Comparison of ENCODE assay signal across 20 cellular contexts in the genomic region with DNA sequence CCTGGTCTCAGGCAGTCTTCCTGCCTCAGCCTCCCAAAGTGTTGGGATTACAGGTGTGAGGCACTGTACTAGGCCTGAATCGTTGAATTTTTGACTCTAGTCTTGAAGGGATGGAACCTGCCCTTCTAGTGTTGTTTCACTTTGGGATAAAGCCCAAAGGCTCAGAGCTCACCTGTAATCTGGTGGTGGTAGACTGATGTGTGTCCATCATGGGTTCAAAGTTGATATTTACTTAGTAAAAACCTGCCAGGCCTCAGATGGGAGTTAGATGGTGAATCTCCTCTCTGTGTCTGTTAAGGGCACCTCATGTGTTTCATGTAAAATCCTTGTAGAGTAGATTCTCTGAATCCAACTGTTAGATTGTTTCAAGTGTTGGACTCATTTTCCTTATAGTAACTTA. TPM values are rescaled to one million over a fixed set of nuclear protein-coding genes. Genes with fewer than 3 reads are reported as not detected.
DNase-seq lines count a peak whose midpoint lies in the region; ATAC-seq and TF ChIP-seq lines count a peak whose summit lies in the region.
"Had no signal": no experiment of that assay in that cellular context is flagged by ENCODE, and none has a peak within 500 bp of the region (broad histone marks: within the 10 kb centered on the region; RNA-seq: fewer than 3 reads in every experiment).

No MANE protein-coding gene starts in this region.

- H3K27me3 ChIP-seq in neutrophil (no peaks in the 10 kb centered on the region), SK-N-SH (ENCODE audit: insufficient read depth) (no peaks in the 10 kb centered on the region)
- H3K27me3 ChIP-seq: SJSA1 had no signal

- ATAC-seq in natural killer cell, result no peak
- ATAC-seq in natural killer cell treated with Interleukin-12 subunit alpha and Interleukin-12 subunit beta and Interleukin-15 and Interleukin-18, amount 100 ng/mL, for 72 hours, result no peak
- ATAC-seq in left lobe of liver, result peak; percentile 83
- ATAC-seq in HG03520 (IDR thresholded peaks at IDR 0.05; ENCODE audit: unreplicated experiment), result no peak
- ATAC-seq in HG02623 (IDR thresholded peaks at IDR 0.05; ENCODE audit: unreplicated experiment), result no peak

- peak overlapping the region; percentile 14 to 41 for H3K27ac Mint-ChIP-seq in natural killer cell
- no peak overlapping the region for H3K27ac Mint-ChIP-seq in natural killer cell treated with Interleukin-12 subunit alpha and Interleukin-12 subunit beta and Interleukin-15 and Interleukin-18, amount 100 ng/mL, for 72 hours
- H3K27ac Mint-ChIP-seq: CD4-positive, alpha-beta memory T cell had no signal

- H3K27ac ChIP-seq in neutrophil, result peak overlapping the region; percentile 14
- no peak overlapping the region for H3K27ac ChIP-seq in SK-N-SH (ENCODE audit: low read depth in 2 of 2, low read length in 1 of 2)

- no peak overlapping the region for H3K4me3 Mint-ChIP-seq in natural killer cell
- no peak overlapping the region for H3K4me3 Mint-ChIP-seq in natural killer cell treated with Interleukin-12 subunit alpha and Interleukin-12 subunit beta and Interleukin-15 and Interleukin-18, amount 100 ng/mL, for 72 hours
- H3K4me3 Mint-ChIP-seq: CD4-positive, alpha-beta memory T cell had no signal

- H3F3A ChIP-seq in SK-N-SH (replicated peaks; ENCODE audit: insufficient read depth), result peaks cover 20% of the 10 kb centered on the region

- peaks cover 27 to 36% of the 10 kb centered on the region in 2 experiments for H3K4me1 ChIP-seq in neutrophil (ENCODE audit: control insufficient read depth in 1 of 2, insufficient read depth in 1 of 2, low read depth in 1 of 2, low read length in 1 of 2)
- peaks cover 8 to 11% of the 10 kb centered on the region in 2 experiments; a peak in 3 of 4 replicates for H3K4me1 ChIP-seq in SK-N-SH (ENCODE audit: control insufficient read depth in 1 of 2, insufficient read depth in 2 of 2, low read depth in 1 of 2, low read length in 1 of 2)

- CTCF ChIA-PET in SK-N-SH (lab: Yijun Ruan, JAX), result no interaction called here

- no peaks in the 10 kb centered on the region for H3K9me2 ChIP-seq in SK-N-SH

- H3K4me1 Mint-ChIP-seq in natural killer cell, result peaks cover 62 to 64% of the 10 kb centered on the region in 2 donors
- peaks cover 46 to 49% of the 10 kb centered on the region in 2 donors for H3K4me1 Mint-ChIP-seq in natural killer cell treated with Interleukin-12 subunit alpha and Interleukin-12 subunit beta and Interleukin-15 and Interleukin-18, amount 100 ng/mL, for 72 hours (ENCODE audit: low read depth in 2 of 2)

- TF ChIP-seq CTCF in natural killer cell (IDR thresholded peaks at IDR 0.05) (no peak), neutrophil (IDR thresholded peaks at IDR 0.05) (no peak), SK-N-SH (IDR thresholded peaks at IDR 0.05) (no peak)

- H3K27me3 Mint-ChIP-seq in natural killer cell (ENCODE audit: low read depth in 2 of 2), result no peaks in the 10 kb centered on the region
- no peaks in the 10 kb centered on the region for H3K27me3 Mint-ChIP-seq in natural killer cell treated with Interleukin-12 subunit alpha and Interleukin-12 subunit beta and Interleukin-15 and Interleukin-18, amount 100 ng/mL, for 72 hours
- H3K27me3 Mint-ChIP-seq: CD4-positive, alpha-beta memory T cell had no signal

- no peak overlapping the region for H3K4me2 ChIP-seq in SK-N-SH

- H3K9me3 ChIP-seq in neutrophil (no peaks in the 10 kb centered on the region), SK-N-SH (no peaks in the 10 kb centered on the region)
- H3K9me3 ChIP-seq: SJSA1 had no signal

- H3K79me2 ChIP-seq in SK-N-SH (ENCODE audit: insufficient read depth), result peaks cover 99% of the 10 kb centered on the region

- H3K4me3 ChIP-seq in neutrophil (ENCODE audit: low read depth in 1 of 2, low read length in 1 of 2) (no peak overlapping the region), SK-N-SH (ENCODE audit: low read depth in 2 of 2, low read length in 1 of 2) (no peak overlapping the region)
- H3K4me3 ChIP-seq: GM23248, SJSA1 had no signal

- no peak for TF ChIP-seq EP300 in SK-N-SH (IDR thresholded peaks at IDR 0.05; ENCODE audit: borderline replicate concordance in 1 of 2, low read depth in 1 of 2, low read length in 1 of 2)

- 83% methylated on average over 1 of the region's 1 CpG for WGBS in SK-N-SH (ENCODE audit: low lambda C conversion rate)

- H3K36me3 ChIP-seq in neutrophil (peaks cover 10% of the 10 kb centered on the region), SK-N-SH (replicated peaks in 1 of 2; ENCODE audit: control insufficient read depth in 1 of 2, insufficient read depth in 2 of 2, low read length in 1 of 2) (peaks cover 6 to 45% of the 10 kb centered on the region in 2 experiments)

- intact Hi-C loops in natural killer cell (cut with micrococcal nuclease), result no loop called here

- no peak for TF ChIP-seq RAD21 in SK-N-SH (IDR thresholded peaks at IDR 0.05; ENCODE audit: low read length)

- H3K9me3 Mint-ChIP-seq in natural killer cell, result no peaks in the 10 kb centered on the region
- no peaks in the 10 kb centered on the region for H3K9me3 Mint-ChIP-seq in natural killer cell treated with Interleukin-12 subunit alpha and Interleukin-12 subunit beta and Interleukin-15 and Interleukin-18, amount 100 ng/mL, for 72 hours
- H3K9me3 Mint-ChIP-seq: CD4-positive, alpha-beta memory T cell had no signal

- H3K9ac ChIP-seq in SK-N-SH, result no peak overlapping the region
- H3K9ac ChIP-seq: GM23248 had no signal

- DNase-seq in natural killer cell, result no peak
- DNase-seq in natural killer cell treated with Interleukin-12 subunit alpha and Interleukin-12 subunit beta and Interleukin-15 and Interleukin-18, amount 100 ng/mL, for 72 hours (ENCODE audit: low spot score), result no peak
- DNase-seq in left lobe of liver (ENCODE audit: low spot score), result no peak
- DNase-seq in RKO (ENCODE audit: low spot score), result no peak
- no peak for DNase-seq in SK-N-SH
- DNase-seq: CD4-positive, alpha-beta memory T cell; DMS153; GDM1; GM23248; HCEC 1CT; KBM-7; NCI-H1417; NCI-H187; NCI-H226; NCI-H524; NCI-H82 had no signal

- H4K20me1 ChIP-seq in SK-N-SH (ENCODE audit: insufficient read depth), result peaks cover 76% of the 10 kb centered on the region

- H2AFZ ChIP-seq in SK-N-SH (ENCODE audit: low read depth), result no peak overlapping the region
- H2AFZ ChIP-seq: GM23248 had no signal

- POLR2A ChIA-PET in SK-N-SH (lab: Yijun Ruan, JAX), result no interaction called here

- no peaks in the 10 kb centered on the region for H3K36me3 Mint-ChIP-seq in natural killer cell
- peaks cover 12% of the 10 kb centered on the region for H3K36me3 Mint-ChIP-seq in natural killer cell treated with Interleukin-12 subunit alpha and Interleukin-12 subunit beta and Interleukin-15 and Interleukin-18, amount 100 ng/mL, for 72 hours

TF ChIP-seq in SK-N-SH, 30 proteins besides CTCF, POLR2A, EP300 and RAD21 (continues in another document):
- TF ChIP-seq CHD2 (IDR thresholded peaks at IDR 0.05; ENCODE audit: low read length, partially characterized antibody), result no peak
- TF ChIP-seq ELF1 (IDR thresholded peaks at IDR 0.05), result no peak
- TF ChIP-seq, protein P1, sequence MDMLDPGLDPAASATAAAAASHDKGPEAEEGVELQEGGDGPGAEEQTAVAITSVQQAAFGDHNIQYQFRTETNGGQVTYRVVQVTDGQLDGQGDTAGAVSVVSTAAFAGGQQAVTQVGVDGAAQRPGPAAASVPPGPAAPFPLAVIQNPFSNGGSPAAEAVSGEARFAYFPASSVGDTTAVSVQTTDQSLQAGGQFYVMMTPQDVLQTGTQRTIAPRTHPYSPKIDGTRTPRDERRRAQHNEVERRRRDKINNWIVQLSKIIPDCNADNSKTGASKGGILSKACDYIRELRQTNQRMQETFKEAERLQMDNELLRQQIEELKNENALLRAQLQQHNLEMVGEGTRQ (IDR thresholded peaks at IDR 0.05; ENCODE audit: borderline replicate concordance, low read depth, low read length), result no peak
- no peak for TF ChIP-seq SIN3A (IDR thresholded peaks at IDR 0.05; ENCODE audit: borderline replicate concordance, low read depth, low read length)
- no peak for TF ChIP-seq MEF2A (IDR thresholded peaks at IDR 0.05; ENCODE audit: borderline replicate concordance, low read depth)
- TF ChIP-seq, protein P2, sequence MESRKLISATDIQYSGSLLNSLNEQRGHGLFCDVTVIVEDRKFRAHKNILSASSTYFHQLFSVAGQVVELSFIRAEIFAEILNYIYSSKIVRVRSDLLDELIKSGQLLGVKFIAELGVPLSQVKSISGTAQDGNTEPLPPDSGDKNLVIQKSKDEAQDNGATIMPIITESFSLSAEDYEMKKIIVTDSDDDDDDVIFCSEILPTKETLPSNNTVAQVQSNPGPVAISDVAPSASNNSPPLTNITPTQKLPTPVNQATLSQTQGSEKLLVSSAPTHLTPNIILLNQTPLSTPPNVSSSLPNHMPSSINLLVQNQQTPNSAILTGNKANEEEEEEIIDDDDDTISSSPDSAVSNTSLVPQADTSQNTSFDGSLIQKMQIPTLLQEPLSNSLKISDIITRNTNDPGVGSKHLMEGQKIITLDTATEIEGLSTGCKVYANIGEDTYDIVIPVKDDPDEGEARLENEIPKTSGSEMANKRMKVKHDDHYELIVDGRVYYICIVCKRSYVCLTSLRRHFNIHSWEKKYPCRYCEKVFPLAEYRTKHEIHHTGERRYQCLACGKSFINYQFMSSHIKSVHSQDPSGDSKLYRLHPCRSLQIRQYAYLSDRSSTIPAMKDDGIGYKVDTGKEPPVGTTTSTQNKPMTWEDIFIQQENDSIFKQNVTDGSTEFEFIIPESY (IDR thresholded peaks at IDR 0.05; ENCODE audit: borderline replicate concordance, low read depth), result no peak
- no peak for TF ChIP-seq RXRA (IDR thresholded peaks at IDR 0.05; ENCODE audit: borderline replicate concordance, low read depth)
- no peak for TF ChIP-seq TAF1 (IDR thresholded peaks at IDR 0.05; ENCODE audit: borderline replicate concordance, low read depth, low read length)
- no peak for TF ChIP-seq NFIC (IDR thresholded peaks at IDR 0.05; ENCODE audit: borderline replicate concordance)
- no peak for TF ChIP-seq EZH2phosphoT487 (IDR thresholded peaks at IDR 0.05; ENCODE audit: borderline replicate concordance, low read depth)
- TF ChIP-seq FOSL2 (IDR thresholded peaks at IDR 0.05; ENCODE audit: borderline replicate concordance, low read depth), result no peak
- no peak for TF ChIP-seq RFX5 (IDR thresholded peaks at IDR 0.05; ENCODE audit: low read length)

RNA-seq across cellular contexts. Expression of gene FNDC3B, which starts 41.1 kb away (rescaled TPM):
- 100 to 1,000 TPM; 154 to 214 (median 206) TPM for total RNA-seq in natural killer cell
- 100 to 1,000 TPM; 149 to 217 TPM for total RNA-seq in natural killer cell treated with Interleukin-12 subunit alpha and Interleukin-12 subunit beta and Interleukin-15 and Interleukin-18, amount 100 ng/mL, for 72 hours
- 44.6 TPM for total RNA-seq in left lobe of liver
- 10.4 TPM in 2 replicates for polyA plus RNA-seq in SK-N-SH (2012; rRNA removed)
- 14.7 and 17.1 TPM in 2 replicates for polyA plus RNA-seq in SK-N-SH (2012; cell fraction: cytosol; rRNA removed)
- polyA plus RNA-seq in SK-N-SH (2012; cell fraction: nucleus; rRNA removed), result 12.5 and 21.9 TPM in 2 replicates

Comparison
In these comparisons a context has a peak if more than half of its experiments do, and no peak if none do; other contexts are left out.
1. H3K27ac Mint-ChIP-seq: peak in natural killer cell (2 of 2); none in natural killer cell treated with Interleukin-12 subunit alpha and Interleukin-12 subunit beta and Interleukin-15 and Interleukin-18, amount 100 ng/mL, for 72 hours (0 of 2).